3 cellular contexts compared by ENCODE assay signal in genomic region chr3:39254806-39255449, GRCh38.
TF ChIP-seq lines count a peak whose summit lies in the region.

No MANE protein-coding gene starts in this region.

TF ChIP-seq in GM12891, 5 proteins besides CTCF, POLR2A, EP300 and RAD21:
- TF ChIP-seq POLR2AphosphoS5 (IDR thresholded peaks at IDR 0.05; ENCODE audit: low read depth, low read length) (no peak), TAF1 (IDR thresholded peaks at IDR 0.05; ENCODE audit: low read depth, low read length) (no peak), PAX5 (IDR thresholded peaks at IDR 0.05; ENCODE audit: insufficient read depth, low read length, severe bottlenecking) (no peak), SPI1 (IDR thresholded peaks at IDR 0.05; ENCODE audit: low read depth, low read length) (no peak), POU2F2 (IDR thresholded peaks at IDR 0.05; ENCODE audit: low read depth, low read length) (no peak)

TF ChIP-seq in IMR-90, 13 proteins besides CTCF, POLR2A, EP300 and RAD21:
- no peak for TF ChIP-seq SMC3 (IDR thresholded peaks at IDR 0.05; ENCODE audit: low read depth, low read length)
- peak; percentile 63 for TF ChIP-seq FOS (IDR thresholded peaks at IDR 0.05; ENCODE audit: low read depth, low read length)

TF ChIP-seq in GM12878, 131 proteins besides CTCF, POLR2A, EP300 and RAD21:
- TF ChIP-seq JUNB (IDR thresholded peaks at IDR 0.05) (peak; percentile 23; the same call in 1 of the 2 replicates), YBX1 (IDR thresholded peaks at IDR 0.05) (no peak), MEF2A (IDR thresholded peaks at IDR 0.05; ENCODE audit: insufficient read depth, low read depth, low read length) (peak; percentile 87), NBN (IDR thresholded peaks at IDR 0.05) (no peak), TCF12 (IDR thresholded peaks at IDR 0.05; ENCODE audit: low read depth, low read length) (no peak), CREB1 (IDR thresholded peaks at IDR 0.05; ENCODE audit: low read depth) (no peak), SRF (IDR thresholded peaks at IDR 0.05; ENCODE audit: low read depth in 2 of 2, low read length in 2 of 2) (no peak), TCF3 (IDR thresholded peaks at IDR 0.05; ENCODE audit: borderline replicate concordance, insufficient read depth, low read depth, low read length) (no peak), CBX3 (IDR thresholded peaks at IDR 0.05; ENCODE audit: borderline replicate concordance, low read depth) (no peak), LARP7 (IDR thresholded peaks at IDR 0.05) (no peak)
TF ChIP-seq in GM12878: peak in this region for 2.
